ENCODE assay signal across 1 cellular context in genomic region chr13:85508683-85509329, GRCh38.
TF ChIP-seq lines count a peak whose summit lies in the region.

No MANE protein-coding gene starts in this region.

TF ChIP-seq in HepG2, 621 proteins besides CTCF, POLR2A, EP300 and RAD21:
- TF ChIP-seq FOXK1 (CRISPR knock-in tag; IDR thresholded peaks at IDR 0.05; ENCODE audit: borderline replicate concordance, low read depth): no peak
- TF ChIP-seq ZNF614 (CRISPR knock-in tag; IDR thresholded peaks at IDR 0.05; ENCODE audit: borderline replicate concordance): no peak
- no peak for TF ChIP-seq RBM39 (IDR thresholded peaks at IDR 0.05; ENCODE audit: low read depth, low read length, poor library complexity, severe bottlenecking)
- no peak for TF ChIP-seq ZNF362 (CRISPR knock-in tag; IDR thresholded peaks at IDR 0.05; ENCODE audit: borderline replicate concordance)
- TF ChIP-seq GATAD2A (CRISPR knock-in tag; IDR thresholded peaks at IDR 0.05): no peak
- TF ChIP-seq ZNF121 (CRISPR knock-in tag; IDR thresholded peaks at IDR 0.05): no peak
- no peak for TF ChIP-seq RFXAP (CRISPR knock-in tag; IDR thresholded peaks at IDR 0.05; ENCODE audit: borderline replicate concordance)
- TF ChIP-seq ZBTB21 (CRISPR knock-in tag; IDR thresholded peaks at IDR 0.05): no peak
- TF ChIP-seq ZBTB38 (CRISPR knock-in tag; IDR thresholded peaks at IDR 0.05): no peak
- TF ChIP-seq ZFP90 (CRISPR knock-in tag; IDR thresholded peaks at IDR 0.05; ENCODE audit: borderline replicate concordance): no peak
- no peak for TF ChIP-seq CREM (IDR thresholded peaks at IDR 0.05)
- no peak for TF ChIP-seq CREM (CRISPR knock-in tag; IDR thresholded peaks at IDR 0.05)
- TF ChIP-seq SOX13 (IDR thresholded peaks at IDR 0.05): no peak
- no peak for TF ChIP-seq SOX13 (CRISPR knock-in tag; conservative IDR thresholded peaks at IDR 0.05 in 1 of 2, IDR thresholded peaks at IDR 0.05 in 1 of 2)
- TF ChIP-seq MAF1 (CRISPR knock-in tag; IDR thresholded peaks at IDR 0.05; ENCODE audit: borderline replicate concordance): no peak
- no peak for TF ChIP-seq PTBP1 (IDR thresholded peaks at IDR 0.05; ENCODE audit: low read depth, low read length, poor library complexity, severe bottlenecking)
- no peak for TF ChIP-seq HMG20A (CRISPR knock-in tag; IDR thresholded peaks at IDR 0.05; ENCODE audit: borderline replicate concordance)
- no peak for TF ChIP-seq NFE2L1 (CRISPR knock-in tag; IDR thresholded peaks at IDR 0.05; ENCODE audit: borderline replicate concordance)
- no peak for TF ChIP-seq MED1 (CRISPR knock-in tag; IDR thresholded peaks at IDR 0.05)
- no peak for TF ChIP-seq GFI1 (CRISPR knock-in tag; IDR thresholded peaks at IDR 0.05; ENCODE audit: borderline replicate concordance)
